ENCODE assay signal across 8 cellular contexts in genomic region chr10:102853944-102854694, GRCh38. TPM values are rescaled to one million over a fixed set of nuclear protein-coding genes. Genes with fewer than 3 reads are reported as not detected.
DNase-seq lines count a peak whose midpoint lies in the region; ATAC-seq and TF ChIP-seq lines count a peak whose summit lies in the region.

Gene BORCS7 (plus strand): TSS chr10:102854259. CDS start chr10:102854287, 28 bp downstream.

- DNase-seq in C1 segment of cervical spinal cord (lab: John Stamatoyannopoulos, UW) (peak; percentile 92 to 100 (median 98)), NCI-H748 treated with DMSO at 0.1 percent for 48 hours (lab: John Stamatoyannopoulos, UW) (peak; percentile 82), dermis microvascular lymphatic vessel endothelial cell (ENCODE audit: low read depth in 2 of 2) (peak; percentile 95 to 97)
- peak; percentile 81 to 82 for DNase-seq in activated CD4-positive, alpha-beta T cell treated with anti-CD3 and anti-CD28 coated beads, Interleukin-2, amount 50 U/mL, for 4 hours
- peak; percentile 91 for DNase-seq in stimulated activated CD4-positive, alpha-beta T cell treated with anti-CD3 and anti-CD28 coated beads, Interleukin-4, amount 100 ng/mL, for 24 hours

- peak within 1 kb of the TSS; percentile 39 to 85 for H3K9ac ChIP-seq in liver (ENCODE audit: low read depth in 1 of 2, low read length in 2 of 2)

- peaks cover 3 to 22% (median 9%) of the 10 kb centered on the region in 4 donors for H3K4me1 ChIP-seq in liver (ENCODE audit: control insufficient read depth in 4 of 4, insufficient read depth in 4 of 4, low read length in 3 of 4)

- no peaks in the 10 kb centered on the region for H3K9me3 ChIP-seq in liver (ENCODE audit: control insufficient read depth in 4 of 4, low read length in 3 of 4)

- H3K36me3 ChIP-seq in liver (ENCODE audit: control insufficient read depth in 4 of 4, insufficient read depth in 3 of 4, low read depth in 1 of 4, low read length in 3 of 4): no peaks in the 10 kb centered on the region

- H3K4me3 ChIP-seq in liver (ENCODE audit: low read depth in 1 of 3, low read length in 3 of 3): peak within 1 kb of the TSS; percentile 73 to 86 (median 86)

- H3K27me3 ChIP-seq in liver (ENCODE audit: control insufficient read depth in 4 of 4, insufficient read depth in 4 of 4, low read length in 3 of 4): no peaks in the 10 kb centered on the region

- peak within 1 kb of the TSS; percentile 87 to 94 for H3K27ac ChIP-seq in liver (ENCODE audit: low read depth in 1 of 2, low read length in 2 of 2)

- TF ChIP-seq CTCF in liver (IDR thresholded peaks at IDR 0.05; ENCODE audit: low read depth, low read length, missing input control): no peak

- ATAC-seq in GM19372 (IDR thresholded peaks at IDR 0.05; ENCODE audit: low read depth, unreplicated experiment): peak; percentile 96
- ATAC-seq in HG03558 (IDR thresholded peaks at IDR 0.05; ENCODE audit: extremely low read depth, unreplicated experiment): peak; percentile 96

- WGBS in liver: 2% methylated on average over 41 of the region's 41 CpGs

- TF ChIP-seq RAD21 in liver (IDR thresholded peaks at IDR 0.05): peak; percentile 38 to 42

TF ChIP-seq in liver, 16 proteins besides CTCF, POLR2A, EP300 and RAD21:
- TF ChIP-seq ZBTB33 (IDR thresholded peaks at IDR 0.05) (peak; percentile 97), JUND (IDR thresholded peaks at IDR 0.05) (peak; percentile 78), NR2F2 (IDR thresholded peaks at IDR 0.05) (peak; percentile 94), HNF4G (IDR thresholded peaks at IDR 0.05) (peak; percentile 85), ATF3 (IDR thresholded peaks at IDR 0.05) (peak; percentile 20), TAF1 (conservative IDR thresholded peaks at IDR 0.05) (peak; percentile 81), MAX (IDR thresholded peaks at IDR 0.05) (peak; percentile 97), GABPA (IDR thresholded peaks at IDR 0.05 in 1 of 2, conservative IDR thresholded peaks at IDR 0.05 in 1 of 2) (peak; percentile 40 to 91), HNF4A (conservative IDR thresholded peaks at IDR 0.05) (peak; percentile 84 to 87), FOXA2 (IDR thresholded peaks at IDR 0.05) (no peak), EGR1 (IDR thresholded peaks at IDR 0.05; ENCODE audit: low read depth in 2 of 2) (peak; percentile 54 to 87), RXRA (IDR thresholded peaks at IDR 0.05) (peak; percentile 79 to 82), FOXA1 (IDR thresholded peaks at IDR 0.05) (peak; percentile 53), YY1 (IDR thresholded peaks at IDR 0.05) (peak; percentile 98), SP1 (IDR thresholded peaks at IDR 0.05) (peak; percentile 84), REST (IDR thresholded peaks at IDR 0.05) (peak; percentile 88)

RNA-seq across cellular contexts. Expression of gene BORCS7, which starts in this region (rescaled TPM):
- 25.4 and 52.6 TPM in 2 replicates for total RNA-seq in dermis microvascular lymphatic vessel endothelial cell
- total RNA-seq in liver: 10 to 100 TPM; 30.0 to 30.6 TPM
- polyA plus RNA-seq in liver: 10 to 100 TPM; 30.5 to 55.0 TPM

Comparison
In these comparisons a context has a peak if more than half of its experiments do, and no peak if none do; other contexts are left out.
1. Peak in every context shown above with its lines: DNase-seq, ATAC-seq, H3K4me3 ChIP-seq and H3K27ac ChIP-seq.